ENCODE assay signal across 24 cellular contexts in genomic region chr11:71329731-71330130, GRCh38.
"Had no signal": no experiment of that assay in that cellular context is flagged by ENCODE, and none has a peak within 500 bp of the region (broad histone marks: within the 10 kb centered on the region; RNA-seq: fewer than 3 reads in every experiment).

No MANE protein-coding gene starts in this region.

- H3K9me3 ChIP-seq: ascending aorta, body of pancreas, SJCRH30, SK-N-SH had no signal

- H3K4me3 ChIP-seq: ascending aorta, body of pancreas, MG63, SJCRH30 had no signal

- H3K27ac ChIP-seq: ascending aorta, body of pancreas, SJCRH30, VCaP had no signal

- H3K36me3 Mint-ChIP-seq: activated naive CD4-positive, alpha-beta T cell treated with anti-CD3 and anti-CD28 coated beads, Interleukin-2, amount 50 U/mL, for 24 hours had no signal

- H3K27me3 Mint-ChIP-seq: activated CD8-positive, alpha-beta T cell treated with anti-CD3 and anti-CD28 coated beads for 36 hours; activated naive CD4-positive, alpha-beta T cell treated with anti-CD3 and anti-CD28 coated beads, Interleukin-2, amount 50 U/mL, for 24 hours had no signal

- H3K4me1 Mint-ChIP-seq: activated naive CD4-positive, alpha-beta T cell treated with anti-CD3 and anti-CD28 coated beads, Interleukin-2, amount 50 U/mL, for 24 hours had no signal

- DNase-seq: activated CD4-positive, alpha-beta T cell treated with anti-CD3 and anti-CD28 coated beads, Interleukin-2, amount 50 U/mL, for 1 hour; activated CD4-positive, CD25-positive, alpha-beta regulatory T cell; activated CD8-positive, alpha-beta memory T cell treated with anti-CD3 and anti-CD28 coated beads, Interleukin-2, amount 50 U/mL, for 4 hours; activated CD8-positive, alpha-beta T cell treated with anti-CD3 and anti-CD28 coated beads for 36 hours; activated naive CD4-positive, alpha-beta T cell; activated T-cell treated with anti-CD3 and anti-CD28 coated beads, Interleukin-2, amount 50 U/mL, for 72 hours; MG63; MV-4-11; NCI-H1092 treated with DMSO at 0.1 percent for 48 hours; NCI-H1417 treated with DMSO at 0.1 percent for 48 hours; NCI-H1694; NCI-H2029; NCI-H69; NK-92 treated with Interleukin-12 subunit alpha and Interleukin-12 subunit beta, amount 100 ng/mL, for 24 hours; Right ventricle myocardium superior; SJCRH30; SK-N-SH; T-helper 1 cell had no signal

- H3K36me3 ChIP-seq: ascending aorta, MG63, SJCRH30 had no signal

- ATAC-seq: activated CD8-positive, alpha-beta T cell treated with anti-CD3 and anti-CD28 coated beads for 36 hours; activated T-cell treated with anti-CD3 and anti-CD28 coated beads, Interleukin-2, amount 50 U/mL, for 72 hours; body of pancreas; Panc1 had no signal

- H3K27ac Mint-ChIP-seq: activated CD8-positive, alpha-beta T cell treated with anti-CD3 and anti-CD28 coated beads for 36 hours; activated naive CD4-positive, alpha-beta T cell treated with anti-CD3 and anti-CD28 coated beads, Interleukin-2, amount 50 U/mL, for 24 hours; activated T-cell treated with anti-CD3 and anti-CD28 coated beads, Interleukin-2, amount 50 U/mL, for 72 hours; activated T-helper 2 cell treated with anti-CD3 and anti-CD28 coated beads, Interferon-gamma antibody, Interleukin-2, Interleukin-4, amounts not matched to agents 10 μg/mL and 5 μg/mL and 100 μg/mL, durations not matched to agents 14 hours and 24 hours and 36 hours had no signal

- H3K4me1 ChIP-seq: ascending aorta, body of pancreas, SJCRH30 had no signal

- H3K9ac ChIP-seq: SK-N-SH had no signal

- H3K27me3 ChIP-seq: ascending aorta, body of pancreas, MG63, SJCRH30 had no signal

- H3K4me3 Mint-ChIP-seq: activated CD8-positive, alpha-beta T cell treated with anti-CD3 and anti-CD28 coated beads for 36 hours; activated naive CD4-positive, alpha-beta T cell treated with anti-CD3 and anti-CD28 coated beads, Interleukin-2, amount 50 U/mL, for 24 hours; activated T-cell treated with anti-CD3 and anti-CD28 coated beads, Interleukin-2, amount 50 U/mL, for 72 hours had no signal

- H3K9me3 Mint-ChIP-seq: activated naive CD4-positive, alpha-beta T cell treated with anti-CD3 and anti-CD28 coated beads, Interleukin-2, amount 50 U/mL, for 24 hours had no signal
